In genomic region chr14:74562515-74563232, GRCh38 we compare ENCODE assay signal across 13 cellular contexts.
DNase-seq lines count a peak whose midpoint lies in the region; ATAC-seq and TF ChIP-seq lines count a peak whose summit lies in the region.
"Had no signal": no experiment of that assay in that cellular context is flagged by ENCODE, and none has a peak within 500 bp of the region (broad histone marks: within the 10 kb centered on the region; RNA-seq: fewer than 3 reads in every experiment).

No MANE protein-coding gene starts in this region.

- H3K4me3 ChIP-seq in adipocyte (ENCODE audit: low read length) (peak overlapping the region; percentile 45), tibial artery (peak overlapping the region in 1 of 2 donors; percentile 3)
- H3K4me3 ChIP-seq: esophagus muscularis mucosa, neural progenitor cell had no signal

- no peaks in the 10 kb centered on the region for H3K36me3 ChIP-seq in adipocyte (ENCODE audit: control insufficient read depth, insufficient read depth, low read length, severe bottlenecking)
- H3K36me3 ChIP-seq in tibial artery = no peaks in the 10 kb centered on the region
- H3K36me3 ChIP-seq: esophagus muscularis mucosa, neural progenitor cell had no signal

- H3K36me3 Mint-ChIP-seq in stimulated activated memory B cell treated with anti-CD40 and anti-IgM and Interleukin-4, amounts not matched to agents 10 μg/mL and 1 μg/mL and 100 μg/mL, for 72 hours = no peaks in the 10 kb centered on the region
- H3K36me3 Mint-ChIP-seq: neural progenitor cell had no signal

- H3K4me3 Mint-ChIP-seq in stimulated activated memory B cell treated with anti-CD40 and anti-IgM and Interleukin-4, amounts not matched to agents 10 μg/mL and 1 μg/mL and 100 μg/mL, for 72 hours = no peak overlapping the region
- H3K4me3 Mint-ChIP-seq: neural progenitor cell; T-helper 1 cell treated with Interleukin-12 subunit alpha and Interleukin-12 subunit beta and Interleukin-4 antibody, amounts not matched to agents 30 μg/mL and 1 μg/mL, for 36 hours had no signal

- intact Hi-C loops in tibial artery (cut with DNase I; ENCODE audit: low total_unique reads) = no loop called here

- H3K27ac ChIP-seq in tibial artery = peak overlapping the region; percentile 18 to 38
- H3K27ac ChIP-seq: esophagus muscularis mucosa, neural progenitor cell had no signal

- no peak overlapping the region for H3K27ac Mint-ChIP-seq in stimulated activated memory B cell treated with anti-CD40 and anti-IgM and Interleukin-4, amounts not matched to agents 10 μg/mL and 1 μg/mL and 100 μg/mL, for 72 hours
- H3K27ac Mint-ChIP-seq: neural progenitor cell; T-helper 1 cell treated with Interleukin-12 subunit alpha and Interleukin-12 subunit beta and Interleukin-4 antibody, amounts not matched to agents 30 μg/mL and 1 μg/mL, for 36 hours had no signal

- H3K27me3 Mint-ChIP-seq in stimulated activated memory B cell treated with anti-CD40 and anti-IgM and Interleukin-4, amounts not matched to agents 10 μg/mL and 1 μg/mL and 100 μg/mL, for 72 hours = peaks cover 31% of the 10 kb centered on the region

- ATAC-seq in HG02870 (IDR thresholded peaks at IDR 0.05; ENCODE audit: unreplicated experiment) = no peak
- no peak for ATAC-seq in stimulated activated memory B cell treated with anti-CD40 and anti-IgM and Interleukin-4, amounts not matched to agents 10 μg/mL and 1 μg/mL and 100 μg/mL, for 72 hours

- no peaks in the 10 kb centered on the region for H3K9me3 Mint-ChIP-seq in stimulated activated memory B cell treated with anti-CD40 and anti-IgM and Interleukin-4, amounts not matched to agents 10 μg/mL and 1 μg/mL and 100 μg/mL, for 72 hours
- H3K9me3 Mint-ChIP-seq: neural progenitor cell; T-helper 1 cell treated with Interleukin-12 subunit alpha and Interleukin-12 subunit beta and Interleukin-4 antibody, amounts not matched to agents 30 μg/mL and 1 μg/mL, for 36 hours had no signal

- H3K9me3 ChIP-seq in adipocyte (ENCODE audit: control insufficient read depth, low read length) (no peaks in the 10 kb centered on the region), tibial artery (no peaks in the 10 kb centered on the region)
- H3K9me3 ChIP-seq: esophagus muscularis mucosa had no signal

- H3K27me3 ChIP-seq in adipocyte (replicated peaks; ENCODE audit: control insufficient read depth, insufficient read depth, low read length) = no peaks in the 10 kb centered on the region
- no peaks in the 10 kb centered on the region for H3K27me3 ChIP-seq in tibial artery
- H3K27me3 ChIP-seq: esophagus muscularis mucosa, neural progenitor cell had no signal

- DNase-seq in NCI-H1417 (lab: John Stamatoyannopoulos, UW) (peak in 2 of 3 experiments; percentile 26 to 57), NCI-H1417 treated with DMSO at 0.1 percent for 48 hours (lab: John Stamatoyannopoulos, UW) (no peak), adipocyte (ENCODE audit: low read depth) (peak; percentile 17), iPS-NIHi11 (ENCODE audit: low spot score) (peak; percentile 55), tibial artery (no peak), anterior cingulate cortex (lab: John Stamatoyannopoulos, UW) (no peak)
- DNase-seq: kidney glomerular epithelial cell, NCI-H1092 had no signal

- no peaks in the 10 kb centered on the region for H3K4me1 Mint-ChIP-seq in stimulated activated memory B cell treated with anti-CD40 and anti-IgM and Interleukin-4, amounts not matched to agents 10 μg/mL and 1 μg/mL and 100 μg/mL, for 72 hours
- H3K4me1 Mint-ChIP-seq: neural progenitor cell had no signal

- no peak for TF ChIP-seq CTCF in tibial artery (IDR thresholded peaks at IDR 0.05)

- H3K4me1 ChIP-seq in adipocyte (ENCODE audit: control insufficient read depth, insufficient read depth, low read length) = peaks cover 54% of the 10 kb centered on the region
- peaks cover 0 to 81% (median 41%) of the 10 kb centered on the region in 4 donors for H3K4me1 ChIP-seq in tibial artery
- H3K4me1 ChIP-seq: neural progenitor cell had no signal

- no peak overlapping the region for H3K9ac ChIP-seq in adipocyte (ENCODE audit: low read length)
- H3K9ac ChIP-seq: neural progenitor cell had no signal

Comparison
In these comparisons a context has a peak if more than half of its experiments do, and no peak if none do; other contexts are left out.
1. DNase-seq: peak in NCI-H1417 (2 of 3), adipocyte (single experiment) and iPS-NIHi11 (single experiment); none in NCI-H1417 treated with DMSO at 0.1 percent for 48 hours (single experiment), tibial artery (0 of 2) and anterior cingulate cortex (0 of 58).